In genomic region chr22:40953446-40953845, GRCh38 we compare ENCODE assay signal across 11 cellular contexts. TPM values are rescaled to one million over a fixed set of nuclear protein-coding genes. Genes with fewer than 3 reads are reported as not detected.
DNase-seq lines count a peak whose midpoint lies in the region; ATAC-seq, FAIRE-seq and TF ChIP-seq lines count a peak whose summit lies in the region.
"Had no signal": no experiment of that assay in that cellular context is flagged by ENCODE, and none has a peak within 500 bp of the region (broad histone marks: within the 10 kb centered on the region; RNA-seq: fewer than 3 reads in every experiment).

No MANE protein-coding gene starts in this region.

- no peak overlapping the region for H3K18ac ChIP-seq in mesenchymal stem cell (ENCODE audit: low read depth in 1 of 2, low read length in 2 of 2)

- no peak for ATAC-seq in activated CD8-positive, alpha-beta T cell treated with anti-CD3 and anti-CD28 coated beads for 36 hours
- ATAC-seq in upper lobe of left lung (ENCODE audit: low FRiP score in 2 of 2), result no peak
- no peak for ATAC-seq in pancreas
- ATAC-seq: right cardiac atrium had no signal

- H2BK12ac ChIP-seq in mesenchymal stem cell (ENCODE audit: low read length in 2 of 2), result no peak overlapping the region

- no peaks in the 10 kb centered on the region for H3K27me3 Mint-ChIP-seq in activated CD8-positive, alpha-beta T cell treated with anti-CD3 and anti-CD28 coated beads for 36 hours

- H3K9me3 ChIP-seq in AG04450 (ENCODE audit: control insufficient read depth, insufficient read depth, low read length) (no peaks in the 10 kb centered on the region), mesenchymal stem cell (ENCODE audit: control insufficient read depth, low read length) (no peaks in the 10 kb centered on the region), upper lobe of left lung (no peaks in the 10 kb centered on the region), pancreas (no peaks in the 10 kb centered on the region)

- H3K36me3 Mint-ChIP-seq in activated CD8-positive, alpha-beta T cell treated with anti-CD3 and anti-CD28 coated beads for 36 hours (ENCODE audit: low read depth), result peaks cover 34% of the 10 kb centered on the region

- peaks cover 25 to 42% of the 10 kb centered on the region in 2 experiments for H3K36me3 ChIP-seq in mesenchymal stem cell (ENCODE audit: control insufficient read depth in 1 of 2, insufficient read depth in 2 of 2, low read depth in 1 of 2, low read length in 2 of 2)
- peaks cover 0 to 43% (median 28%) of the 10 kb centered on the region in 4 donors for H3K36me3 ChIP-seq in upper lobe of left lung
- H3K36me3 ChIP-seq in pancreas, result peaks cover 0 to 4% (median 0%) of the 10 kb centered on the region in 3 donors

- peaks cover 25% of the 10 kb centered on the region for H3K4me1 Mint-ChIP-seq in activated CD8-positive, alpha-beta T cell treated with anti-CD3 and anti-CD28 coated beads for 36 hours (ENCODE audit: low read depth)

- H4K91ac ChIP-seq in mesenchymal stem cell (ENCODE audit: low read length), result no peak overlapping the region

- H3K4me1 ChIP-seq in mesenchymal stem cell (ENCODE audit: control insufficient read depth, insufficient read depth, low read depth, low read length) (peaks cover 3% of the 10 kb centered on the region), upper lobe of left lung (peaks cover 21 to 31% (median 23%) of the 10 kb centered on the region in 4 donors), pancreas (peaks cover 3 to 14% (median 11%) of the 10 kb centered on the region in 3 donors)

- no peak overlapping the region for H2AK5ac ChIP-seq in mesenchymal stem cell (ENCODE audit: low read length, severe bottlenecking)

- no peak overlapping the region for H3K14ac ChIP-seq in mesenchymal stem cell (ENCODE audit: low read length in 2 of 2)

- FAIRE-seq in GM12892 (lab: Jason Lieb, UNC) (peak; percentile 78), pancreas (lab: Jason Lieb, UNC) (no peak)

- H3K79me1 ChIP-seq in mesenchymal stem cell (replicated peaks; ENCODE audit: low read length, poor library complexity, severe bottlenecking), result peaks cover 5% of the 10 kb centered on the region

- H4K8ac ChIP-seq in mesenchymal stem cell (ENCODE audit: low read length), result no peak overlapping the region

- H3K9me3 Mint-ChIP-seq in activated CD8-positive, alpha-beta T cell treated with anti-CD3 and anti-CD28 coated beads for 36 hours, result no peaks in the 10 kb centered on the region

- WGBS in mesenchymal stem cell, result 50% methylated on average over 1 of the region's 2 CpGs
- 68 to 71% methylated on average over 2 of the region's 2 CpGs for WGBS in upper lobe of left lung, 2 donors
- WGBS in pancreas, 2 donors, result 60 to 62% methylated on average over 2 of the region's 2 CpGs

- no peak for DNase-seq in AG04450 (ENCODE audit: low read depth, low spot score)
- no peak for DNase-seq in GM12892 (ENCODE audit: insufficient read length)
- DNase-seq in activated CD8-positive, alpha-beta T cell treated with anti-CD3 and anti-CD28 coated beads for 36 hours, result no peak
- peak; percentile 24 for DNase-seq in mesenchymal stem cell
- no peak for DNase-seq in SKM-1 (lab: John Stamatoyannopoulos, UW; ENCODE audit: unreplicated experiment)
- DNase-seq in glomerular visceral epithelial cell (ENCODE audit: extremely low spot score), result no peak
- DNase-seq in upper lobe of left lung, result no peak
- DNase-seq in pancreas, result no peak
- DNase-seq: NCI-H1092 treated with DMSO at 0.1 percent for 48 hours, right cardiac atrium had no signal

- POLR2A ChIA-PET in AG04450 (lab: Yijun Ruan, JAX), result no interaction called here
- POLR2A ChIA-PET in activated CD8-positive, alpha-beta T cell treated with anti-CD3 and anti-CD28 coated beads for 36 hours (lab: Charles Lee), result interaction anchor here (1.1 to 2.0 kb wide), 2 partner anchors 15 to 39 kb away, joined by 4 to 5 read pairs; no protein-coding TSS in a partner anchor

- peak overlapping the region; percentile 98 for H3K9ac ChIP-seq in mesenchymal stem cell (ENCODE audit: low read length)

- intact Hi-C loops in activated CD8-positive, alpha-beta T cell treated with anti-CD3 and anti-CD28 coated beads for 36 hours (cut with micrococcal nuclease), result no loop called here
- intact Hi-C loops in pancreas (cut with DNase I), result loop anchor here in 2 of 3 donors (5.0 to 10.0 kb wide), 2 partner anchors 139 to 141 kb away; partner anchors contain the start of gene EP300 (in 2 of the 2)

- no peak overlapping the region for H2BK120ac ChIP-seq in mesenchymal stem cell (ENCODE audit: low read depth, low read length)

- H3K27ac ChIP-seq in AG04450 (ENCODE audit: low read depth, low read length), result no peak overlapping the region
- no peak overlapping the region for H3K27ac ChIP-seq in mesenchymal stem cell (ENCODE audit: low read length, poor library complexity, severe bottlenecking)
- H3K27ac ChIP-seq in upper lobe of left lung, result no peak overlapping the region
- H3K27ac ChIP-seq in pancreas, result no peak overlapping the region

- no peak overlapping the region for H3K23ac ChIP-seq in mesenchymal stem cell (ENCODE audit: low read length in 2 of 2)

- H2AFZ ChIP-seq in mesenchymal stem cell (ENCODE audit: low read depth, low read length), result no peak overlapping the region

- TF ChIP-seq CTCF in AG04450 (IDR thresholded peaks at IDR 0.05; ENCODE audit: low read depth, low read length), result no peak
- TF ChIP-seq CTCF in activated CD8-positive, alpha-beta T cell treated with anti-CD3 and anti-CD28 coated beads for 36 hours (IDR thresholded peaks at IDR 0.05), result no peak
- no peak for TF ChIP-seq CTCF in upper lobe of left lung (IDR thresholded peaks at IDR 0.05)
- TF ChIP-seq CTCF in pancreas (IDR thresholded peaks at IDR 0.05), result no peak

- H3K4me3 ChIP-seq in AG04450 (ENCODE audit: low read depth, low read length), result peak overlapping the region; percentile 3; the same call in 1 of the 2 replicates
- peak overlapping the region in 1 of 2 experiments; percentile 95 for H3K4me3 ChIP-seq in mesenchymal stem cell (ENCODE audit: insufficient read depth in 1 of 2, low read depth in 1 of 2, low read length in 2 of 2)
- no peak overlapping the region for H3K4me3 ChIP-seq in upper lobe of left lung
- no peak overlapping the region for H3K4me3 ChIP-seq in pancreas

- CTCF ChIA-PET in AG04450 (lab: Charles Lee), result no interaction called here
- CTCF ChIA-PET in activated CD8-positive, alpha-beta T cell treated with anti-CD3 and anti-CD28 coated beads for 36 hours (lab: Charles Lee), result interaction anchor here (0.9 kb wide), 1 partner anchor 30 kb away, joined by 3 read pairs; no protein-coding TSS in a partner anchor

- no peak overlapping the region for H2BK15ac ChIP-seq in mesenchymal stem cell (ENCODE audit: low read depth, poor library complexity, severe bottlenecking)

- H3K27me3 ChIP-seq in AG04450 (ENCODE audit: control insufficient read depth, insufficient read depth, low read length) (no peaks in the 10 kb centered on the region), mesenchymal stem cell (ENCODE audit: control insufficient read depth in 1 of 2, insufficient read depth in 1 of 2, low read length in 2 of 2) (no peaks in the 10 kb centered on the region), upper lobe of left lung (no peaks in the 10 kb centered on the region), pancreas (no peaks in the 10 kb centered on the region)
- H3K27me3 ChIP-seq: dorsolateral prefrontal cortex had no signal

- TF ChIP-seq POLR2A in GM12892 (IDR thresholded peaks at IDR 0.05; ENCODE audit: low read depth, low read length) (no peak), upper lobe of left lung (IDR thresholded peaks at IDR 0.05) (no peak)

- no peak overlapping the region for H2BK5ac ChIP-seq in mesenchymal stem cell (ENCODE audit: low read depth, low read length, poor library complexity, severe bottlenecking)

- peak overlapping the region; percentile 100 for H3K27ac Mint-ChIP-seq in activated CD8-positive, alpha-beta T cell treated with anti-CD3 and anti-CD28 coated beads for 36 hours

- no peak overlapping the region for H3K4me2 ChIP-seq in mesenchymal stem cell (ENCODE audit: low read length, poor library complexity, severe bottlenecking)

- TF ChIP-seq EP300 in upper lobe of left lung (IDR thresholded peaks at IDR 0.05), result no peak

- H3K4me3 Mint-ChIP-seq in activated CD8-positive, alpha-beta T cell treated with anti-CD3 and anti-CD28 coated beads for 36 hours, result peak overlapping the region; percentile 98

- no peak overlapping the region for H3K4ac ChIP-seq in mesenchymal stem cell (ENCODE audit: low read depth in 1 of 2, low read length in 2 of 2)

RNA-seq across cellular contexts. Expression of gene RBX1, which starts 2.3 kb away (rescaled TPM):
- 71.7 and 104 TPM in 2 replicates for polyA plus RNA-seq in AG04450 (2011; rRNA removed)
- polyA minus RNA-seq in AG04450 (2011; rRNA and poly(A)+ RNA removed), result 19.1 and 19.3 TPM in 2 replicates
- 146 TPM for polyA plus RNA-seq in GM12892 (2012; ENCODE audit: missing spikeins)
- total RNA-seq in activated CD8-positive, alpha-beta T cell treated with anti-CD3 and anti-CD28 coated beads for 36 hours, result 10 to 100 TPM; 90.4 to 92.8 TPM
- 83.2 TPM for polyA plus RNA-seq in mesenchymal stem cell (2013, experiment 1 of 2)
- polyA plus RNA-seq in mesenchymal stem cell (2013, experiment 2 of 2), result 87.8 TPM
- total RNA-seq in upper lobe of left lung, result 10 to 100 TPM; 14.6 to 55.5 (median 46.1) TPM
- total RNA-seq in pancreas, result 10 to 100 TPM in 4 of 6 donors, 1 to 10 TPM in 2; 9.9 to 18.3 (median 14.0) TPM
- 10 to 100 TPM; 29.6 to 38.7 TPM for polyA plus RNA-seq in pancreas
